In the genomic region with DNA sequence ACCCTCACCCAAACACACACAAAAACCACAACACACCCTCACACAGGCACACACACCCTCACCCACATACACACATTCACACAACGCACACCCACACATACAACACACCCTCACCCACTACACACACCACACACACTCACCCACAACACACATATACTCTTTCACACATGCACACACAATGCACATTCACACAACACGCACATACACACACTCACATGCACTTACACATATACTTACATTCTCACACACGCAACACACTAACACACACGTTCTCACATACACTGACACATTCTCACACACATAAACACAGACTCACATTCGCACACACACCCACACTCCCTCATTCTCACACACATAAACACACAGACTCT, we compare ENCODE assay signal across 1 cellular context.
TF ChIP-seq lines count a peak whose summit lies in the region.

No MANE protein-coding gene starts in this region.

TF ChIP-seq in HepG2, 621 proteins besides CTCF, POLR2A, EP300 and RAD21:
- TF ChIP-seq ZNF567 (CRISPR knock-in tag; IDR thresholded peaks at IDR 0.05; ENCODE audit: borderline replicate concordance) (0 out of 2 replicates have a peak, but pooled peaks have one; percentile 35), HMGA1 (CRISPR knock-in tag; conservative IDR thresholded peaks at IDR 0.05) (no peak), HOXA7 (CRISPR knock-in tag; IDR thresholded peaks at IDR 0.05) (0 out of 2 replicates have a peak, but pooled peaks have one; percentile 22), NONO (IDR thresholded peaks at IDR 0.05) (no peak), NONO (CRISPR knock-in tag; conservative IDR thresholded peaks at IDR 0.05) (0 out of 2 replicates have a peak, but pooled peaks have one; percentile 17), TARDBP (CRISPR knock-in tag; IDR thresholded peaks at IDR 0.05) (0 out of 2 replicates have a peak, but pooled peaks have one; percentile 11), PAF1 (CRISPR knock-in tag; IDR thresholded peaks at IDR 0.05) (0 out of 2 replicates have a peak, but pooled peaks have one; percentile 46), U2AF2 (IDR thresholded peaks at IDR 0.05; ENCODE audit: low read depth, low read length) (no peak), ZNF83 (CRISPR knock-in tag; IDR thresholded peaks at IDR 0.05; ENCODE audit: borderline replicate concordance) (0 out of 2 replicates have a peak, but pooled peaks have one; percentile 65), BRD4 (CRISPR knock-in tag; IDR thresholded peaks at IDR 0.05) (peak; percentile 47; the same call in 1 of the 2 replicates), MZF1 (CRISPR knock-in tag; IDR thresholded peaks at IDR 0.05; ENCODE audit: borderline replicate concordance) (no peak), FOXK2 (IDR thresholded peaks at IDR 0.05) (0 out of 2 replicates have a peak, but pooled peaks have one; percentile 12), LCORL (IDR thresholded peaks at IDR 0.05) (0 out of 2 replicates have a peak, but pooled peaks have one; percentile 2), LCORL (CRISPR knock-in tag; IDR thresholded peaks at IDR 0.05) (no peak), MYC (CRISPR knock-in tag; IDR thresholded peaks at IDR 0.05; ENCODE audit: borderline replicate concordance) (no peak), MED1 (CRISPR knock-in tag; IDR thresholded peaks at IDR 0.05) (no peak), ZNF350 (CRISPR knock-in tag; IDR thresholded peaks at IDR 0.05; ENCODE audit: borderline replicate concordance, low read depth) (0 out of 2 replicates have a peak, but pooled peaks have one; percentile 31), RBM22 (optimal IDR thresholded peaks at IDR 0.05; ENCODE audit: low read length) (peak; percentile 81), ZNF562 (CRISPR knock-in tag; IDR thresholded peaks at IDR 0.05; ENCODE audit: borderline replicate concordance) (0 out of 2 replicates have a peak, but pooled peaks have one; percentile 25), ZC3H13 (CRISPR knock-in tag; IDR thresholded peaks at IDR 0.05) (0 out of 2 replicates have a peak, but pooled peaks have one; percentile 27), JUNB (CRISPR knock-in tag; IDR thresholded peaks at IDR 0.05; ENCODE audit: borderline replicate concordance) (peak; percentile 59)
- TF ChIP-seq, protein P1, sequence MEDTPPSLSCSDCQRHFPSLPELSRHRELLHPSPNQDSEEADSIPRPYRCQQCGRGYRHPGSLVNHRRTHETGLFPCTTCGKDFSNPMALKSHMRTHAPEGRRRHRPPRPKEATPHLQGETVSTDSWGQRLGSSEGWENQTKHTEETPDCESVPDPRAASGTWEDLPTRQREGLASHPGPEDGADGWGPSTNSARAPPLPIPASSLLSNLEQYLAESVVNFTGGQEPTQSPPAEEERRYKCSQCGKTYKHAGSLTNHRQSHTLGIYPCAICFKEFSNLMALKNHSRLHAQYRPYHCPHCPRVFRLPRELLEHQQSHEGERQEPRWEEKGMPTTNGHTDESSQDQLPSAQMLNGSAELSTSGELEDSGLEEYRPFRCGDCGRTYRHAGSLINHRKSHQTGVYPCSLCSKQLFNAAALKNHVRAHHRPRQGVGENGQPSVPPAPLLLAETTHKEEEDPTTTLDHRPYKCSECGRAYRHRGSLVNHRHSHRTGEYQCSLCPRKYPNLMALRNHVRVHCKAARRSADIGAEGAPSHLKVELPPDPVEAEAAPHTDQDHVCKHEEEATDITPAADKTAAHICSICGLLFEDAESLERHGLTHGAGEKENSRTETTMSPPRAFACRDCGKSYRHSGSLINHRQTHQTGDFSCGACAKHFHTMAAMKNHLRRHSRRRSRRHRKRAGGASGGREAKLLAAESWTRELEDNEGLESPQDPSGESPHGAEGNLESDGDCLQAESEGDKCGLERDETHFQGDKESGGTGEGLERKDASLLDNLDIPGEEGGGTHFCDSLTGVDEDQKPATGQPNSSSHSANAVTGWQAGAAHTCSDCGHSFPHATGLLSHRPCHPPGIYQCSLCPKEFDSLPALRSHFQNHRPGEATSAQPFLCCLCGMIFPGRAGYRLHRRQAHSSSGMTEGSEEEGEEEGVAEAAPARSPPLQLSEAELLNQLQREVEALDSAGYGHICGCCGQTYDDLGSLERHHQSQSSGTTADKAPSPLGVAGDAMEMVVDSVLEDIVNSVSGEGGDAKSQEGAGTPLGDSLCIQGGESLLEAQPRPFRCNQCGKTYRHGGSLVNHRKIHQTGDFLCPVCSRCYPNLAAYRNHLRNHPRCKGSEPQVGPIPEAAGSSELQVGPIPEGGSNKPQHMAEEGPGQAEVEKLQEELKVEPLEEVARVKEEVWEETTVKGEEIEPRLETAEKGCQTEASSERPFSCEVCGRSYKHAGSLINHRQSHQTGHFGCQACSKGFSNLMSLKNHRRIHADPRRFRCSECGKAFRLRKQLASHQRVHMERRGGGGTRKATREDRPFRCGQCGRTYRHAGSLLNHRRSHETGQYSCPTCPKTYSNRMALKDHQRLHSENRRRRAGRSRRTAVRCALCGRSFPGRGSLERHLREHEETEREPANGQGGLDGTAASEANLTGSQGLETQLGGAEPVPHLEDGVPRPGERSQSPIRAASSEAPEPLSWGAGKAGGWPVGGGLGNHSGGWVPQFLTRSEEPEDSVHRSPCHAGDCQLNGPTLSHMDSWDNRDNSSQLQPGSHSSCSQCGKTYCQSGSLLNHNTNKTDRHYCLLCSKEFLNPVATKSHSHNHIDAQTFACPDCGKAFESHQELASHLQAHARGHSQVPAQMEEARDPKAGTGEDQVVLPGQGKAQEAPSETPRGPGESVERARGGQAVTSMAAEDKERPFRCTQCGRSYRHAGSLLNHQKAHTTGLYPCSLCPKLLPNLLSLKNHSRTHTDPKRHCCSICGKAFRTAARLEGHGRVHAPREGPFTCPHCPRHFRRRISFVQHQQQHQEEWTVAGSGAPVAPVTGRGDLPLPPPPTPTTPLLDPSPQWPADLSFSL (CRISPR knock-in tag; IDR thresholded peaks at IDR 0.05) = peak; percentile 17; the same call in 1 of the 2 replicates
- TF ChIP-seq, protein P2, sequence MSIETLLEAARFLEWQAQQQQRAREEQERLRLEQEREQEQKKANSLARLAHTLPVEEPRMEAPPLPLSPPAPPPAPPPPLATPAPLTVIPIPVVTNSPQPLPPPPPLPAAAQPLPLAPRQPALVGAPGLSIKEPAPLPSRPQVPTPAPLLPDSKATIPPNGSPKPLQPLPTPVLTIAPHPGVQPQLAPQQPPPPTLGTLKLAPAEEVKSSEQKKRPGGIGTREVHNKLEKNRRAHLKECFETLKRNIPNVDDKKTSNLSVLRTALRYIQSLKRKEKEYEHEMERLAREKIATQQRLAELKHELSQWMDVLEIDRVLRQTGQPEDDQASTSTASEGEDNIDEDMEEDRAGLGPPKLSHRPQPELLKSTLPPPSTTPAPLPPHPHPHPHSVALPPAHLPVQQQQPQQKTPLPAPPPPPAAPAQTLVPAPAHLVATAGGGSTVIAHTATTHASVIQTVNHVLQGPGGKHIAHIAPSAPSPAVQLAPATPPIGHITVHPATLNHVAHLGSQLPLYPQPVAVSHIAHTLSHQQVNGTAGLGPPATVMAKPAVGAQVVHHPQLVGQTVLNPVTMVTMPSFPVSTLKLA (IDR thresholded peaks at IDR 0.05) = 0 out of 2 replicates have a peak, but pooled peaks have one; percentile 8
- TF ChIP-seq, protein P3, sequence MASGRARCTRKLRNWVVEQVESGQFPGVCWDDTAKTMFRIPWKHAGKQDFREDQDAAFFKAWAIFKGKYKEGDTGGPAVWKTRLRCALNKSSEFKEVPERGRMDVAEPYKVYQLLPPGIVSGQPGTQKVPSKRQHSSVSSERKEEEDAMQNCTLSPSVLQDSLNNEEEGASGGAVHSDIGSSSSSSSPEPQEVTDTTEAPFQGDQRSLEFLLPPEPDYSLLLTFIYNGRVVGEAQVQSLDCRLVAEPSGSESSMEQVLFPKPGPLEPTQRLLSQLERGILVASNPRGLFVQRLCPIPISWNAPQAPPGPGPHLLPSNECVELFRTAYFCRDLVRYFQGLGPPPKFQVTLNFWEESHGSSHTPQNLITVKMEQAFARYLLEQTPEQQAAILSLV (CRISPR knock-in tag; IDR thresholded peaks at IDR 0.05; ENCODE audit: borderline replicate concordance) = 0 out of 2 replicates have a peak, but pooled peaks have one; percentile 33
- TF ChIP-seq, protein P4, sequence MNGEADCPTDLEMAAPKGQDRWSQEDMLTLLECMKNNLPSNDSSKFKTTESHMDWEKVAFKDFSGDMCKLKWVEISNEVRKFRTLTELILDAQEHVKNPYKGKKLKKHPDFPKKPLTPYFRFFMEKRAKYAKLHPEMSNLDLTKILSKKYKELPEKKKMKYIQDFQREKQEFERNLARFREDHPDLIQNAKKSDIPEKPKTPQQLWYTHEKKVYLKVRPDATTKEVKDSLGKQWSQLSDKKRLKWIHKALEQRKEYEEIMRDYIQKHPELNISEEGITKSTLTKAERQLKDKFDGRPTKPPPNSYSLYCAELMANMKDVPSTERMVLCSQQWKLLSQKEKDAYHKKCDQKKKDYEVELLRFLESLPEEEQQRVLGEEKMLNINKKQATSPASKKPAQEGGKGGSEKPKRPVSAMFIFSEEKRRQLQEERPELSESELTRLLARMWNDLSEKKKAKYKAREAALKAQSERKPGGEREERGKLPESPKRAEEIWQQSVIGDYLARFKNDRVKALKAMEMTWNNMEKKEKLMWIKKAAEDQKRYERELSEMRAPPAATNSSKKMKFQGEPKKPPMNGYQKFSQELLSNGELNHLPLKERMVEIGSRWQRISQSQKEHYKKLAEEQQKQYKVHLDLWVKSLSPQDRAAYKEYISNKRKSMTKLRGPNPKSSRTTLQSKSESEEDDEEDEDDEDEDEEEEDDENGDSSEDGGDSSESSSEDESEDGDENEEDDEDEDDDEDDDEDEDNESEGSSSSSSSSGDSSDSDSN (CRISPR knock-in tag; IDR thresholded peaks at IDR 0.05) = peak; percentile 49; the same call in 1 of the 2 replicates
